Comparison of ENCODE assay signal across 8 cellular contexts in genomic region chr19:43574424-43575155, GRCh38. TPM values are rescaled to one million over a fixed set of nuclear protein-coding genes. Genes with fewer than 3 reads are reported as not detected.
A peak's percentile ranks its signal among the peaks of the same experiment; 100 is the strongest.
DNase-seq lines count a peak whose midpoint lies in the region; ATAC-seq and TF ChIP-seq lines count a peak whose summit lies in the region.

No MANE protein-coding gene starts in this region.

- H3K4me1 Mint-ChIP-seq in Calu3 (ENCODE audit: low read depth, unreplicated experiment) (no peaks in the 10 kb centered on the region), chondrocyte (ENCODE audit: low read depth) (peaks cover 12% of the 10 kb centered on the region)

- peaks cover 17% of the 10 kb centered on the region for H3K36me3 Mint-ChIP-seq in Calu3 (ENCODE audit: insufficient read depth, unreplicated experiment)
- no peaks in the 10 kb centered on the region for H3K36me3 Mint-ChIP-seq in chondrocyte (ENCODE audit: low read depth)

- H3K27ac Mint-ChIP-seq in Calu3 (ENCODE audit: unreplicated experiment) (peak overlapping the region; percentile 95), chondrocyte (ENCODE audit: unreplicated experiment) (peak overlapping the region; percentile 92)

- H3K27me3 Mint-ChIP-seq in Calu3 (ENCODE audit: unreplicated experiment) (peaks cover 14% of the 10 kb centered on the region), chondrocyte (ENCODE audit: low read depth) (peaks cover 2% of the 10 kb centered on the region)

- DNase-seq in Calu3 (no peak), NCI-H2029 (lab: John Stamatoyannopoulos, UW) (peak; percentile 35), chondrocyte (ENCODE audit: low spot score) (no peak), myocyte (ENCODE audit: low read depth) (peak; percentile 37), MV-4-11 (lab: John Stamatoyannopoulos, UW) (no peak)

- intact Hi-C loops in Calu3 (cut with micrococcal nuclease; ENCODE audit: unreplicated experiment) = no loop called here

- H3K4me3 Mint-ChIP-seq in Calu3 (ENCODE audit: low read depth, unreplicated experiment) = peak overlapping the region; percentile 98
- peak overlapping the region; percentile 95 for H3K4me3 Mint-ChIP-seq in chondrocyte (ENCODE audit: unreplicated experiment)

- H3K9me3 Mint-ChIP-seq in Calu3 (ENCODE audit: low read depth, unreplicated experiment) = no peaks in the 10 kb centered on the region
- no peaks in the 10 kb centered on the region for H3K9me3 Mint-ChIP-seq in chondrocyte (ENCODE audit: low read depth)

- CTCF ChIA-PET in Calu3 (lab: Charles Lee) = interaction anchor here (0.7 to 0.9 kb wide), 2 partner anchors 19 to 22 kb away, joined by 3 read pairs; partner anchors contain the start of genes IRGQ and ZNF576

- no peak for TF ChIP-seq CTCF in Calu3 (IDR thresholded peaks at IDR 0.05; ENCODE audit: unreplicated experiment)
- TF ChIP-seq CTCF in chondrocyte (IDR thresholded peaks at IDR 0.05) = no peak

- no peak for ATAC-seq in GM21786 (IDR thresholded peaks at IDR 0.05; ENCODE audit: unreplicated experiment)
- no peak for ATAC-seq in HG02884 (IDR thresholded peaks at IDR 0.05; ENCODE audit: unreplicated experiment)
- no peak for ATAC-seq in HG03097 (IDR thresholded peaks at IDR 0.05; ENCODE audit: low FRiP score, unreplicated experiment)

- TSS peak; percentile 78 for BruUV-seq in Calu3 (replicated peaks; lab: Mats Ljungman, UMichigan)

RNA-seq across cellular contexts. Expression of gene XRCC1, which starts 0.7 kb away (rescaled TPM):
- 55.8 and 56.8 TPM in 2 replicates for total RNA-seq in Calu3 (2022)
- total RNA-seq in chondrocyte = 22.8 to 30.5 TPM (median 30.4 TPM) in 3 replicates
- 29.2 and 32.1 TPM in 2 replicates for total RNA-seq in myocyte
- 27.2 TPM for polyA plus RNA-seq in myocyte (2012)

RNA-seq across cellular contexts. Expression of gene PINLYP, which starts 1.0 kb away (rescaled TPM):
- total RNA-seq in Calu3 (2022) = 0.17 and 0.76 TPM in 2 replicates
- total RNA-seq in chondrocyte = 0.51 to 2.3 TPM (median 1.6 TPM) in 3 replicates
- 0.94 TPM in 1 of 2 replicates, not detected in the other for total RNA-seq in myocyte
- polyA plus RNA-seq in myocyte (2012) = 0.45 TPM

RNA-seq across cellular contexts. Expression of gene IRGQ, which starts 21.3 kb away (rescaled TPM):
- 34.2 and 36.1 TPM in 2 replicates for total RNA-seq in Calu3 (2022)
- 40.0 to 43.1 TPM (median 41.7 TPM) in 3 replicates for total RNA-seq in chondrocyte
- total RNA-seq in myocyte = 41.3 and 48.1 TPM in 2 replicates
- 12.1 TPM for polyA plus RNA-seq in myocyte (2012)

RNA-seq across cellular contexts. Expression of gene ZNF576, which starts 21.8 kb away (rescaled TPM):
- total RNA-seq in Calu3 (2022) (19.4 and 20.7 TPM in 2 replicates), chondrocyte (11.9 to 17.6 TPM (median 12.1 TPM) in 3 replicates), myocyte (10.1 and 12.2 TPM in 2 replicates)
- 15.2 TPM for polyA plus RNA-seq in myocyte (2012)

RNA-seq across cellular contexts. Expression of gene SRRM5, which starts 37.3 kb away (rescaled TPM):
- 1.9 and 2.0 TPM in 2 replicates for total RNA-seq in Calu3 (2022)
- 0.12 to 0.27 TPM in 2 of 3 replicates, not detected in the other for total RNA-seq in chondrocyte
- 0.10 TPM in 1 of 2 replicates, not detected in the other for total RNA-seq in myocyte
- 0.49 TPM for polyA plus RNA-seq in myocyte (2012)

Comparison
In these comparisons a context has a peak if more than half of its experiments do, and no peak if none do; other contexts are left out.
1. DNase-seq: peak in NCI-H2029 (single experiment) and myocyte (single experiment); none in Calu3 (single experiment), chondrocyte (single experiment) and MV-4-11 (single experiment).